Comparison of ENCODE assay signal across 17 cellular contexts in the genomic region with DNA sequence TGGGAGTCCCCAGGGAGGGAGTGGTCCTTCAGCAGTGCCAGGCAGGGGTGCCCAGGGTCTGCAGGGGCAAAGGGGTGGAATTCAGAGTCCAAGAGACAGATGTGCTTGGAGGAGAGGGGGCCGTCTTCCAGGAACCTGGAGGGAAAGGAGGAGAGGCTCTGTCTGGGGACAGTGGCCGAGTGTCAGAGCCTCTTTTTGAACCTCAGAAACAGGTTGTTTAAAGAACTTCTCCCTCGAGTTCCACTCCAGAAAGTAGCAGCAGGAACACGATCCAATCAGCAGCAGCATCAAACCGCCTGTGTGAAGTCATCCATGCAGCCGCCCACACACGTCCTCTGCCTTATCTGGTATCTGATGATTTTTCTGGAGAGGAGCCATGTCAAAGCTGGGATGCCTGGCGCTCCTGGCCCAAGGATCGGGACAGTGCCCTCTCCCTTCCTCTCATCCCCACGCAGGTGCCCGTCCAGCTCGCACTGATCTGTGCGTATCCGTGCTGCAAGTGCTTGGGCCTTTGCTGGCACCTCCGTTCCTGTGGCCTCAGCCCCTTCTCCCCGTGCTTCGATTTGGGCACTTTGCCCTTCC.
DNase-seq lines count a peak whose midpoint lies in the region; ATAC-seq and TF ChIP-seq lines count a peak whose summit lies in the region.
"Had no signal": no experiment of that assay in that cellular context is flagged by ENCODE, and none has a peak within 500 bp of the region (broad histone marks: within the 10 kb centered on the region; RNA-seq: fewer than 3 reads in every experiment).

No MANE protein-coding gene starts in this region.

- TF ChIP-seq CTCF in CD14-positive monocyte (IDR thresholded peaks at IDR 0.05), result no peak
- no peak for TF ChIP-seq CTCF in CD4-positive, alpha-beta T cell (IDR thresholded peaks at IDR 0.05)

- peak; percentile 76 for DNase-seq in DMS 273 (lab: John Stamatoyannopoulos, UW; ENCODE audit: unreplicated experiment)
- no peak for DNase-seq in DMS 273 treated with DMSO at 0.1 percent for 48 hours (lab: John Stamatoyannopoulos, UW)
- DNase-seq in CD14-positive monocyte (ENCODE audit: low spot score), result peak; percentile 42
- peak; percentile 49 for DNase-seq in activated CD8-positive, alpha-beta memory T cell treated with anti-CD3 and anti-CD28 coated beads, Interleukin-2, amount 50 U/mL, for 48 hours
- DNase-seq in kidney tubule cell (ENCODE audit: low spot score), result peak; percentile 27
- DNase-seq in CD4-positive, alpha-beta T cell, result no peak
- DNase-seq in C1 segment of cervical spinal cord (lab: John Stamatoyannopoulos, UW), result no peak
- no peak for DNase-seq in hippocampal formation (lab: John Stamatoyannopoulos, UW)
- DNase-seq: activated B cell treated with CpG ODN at 0.5 μM for 24 hours, cerebellar nuclear complex, MM.1S, NCI-H524, SHP77 treated with DMSO at 0.1 percent for 48 hours, trophoblast cell had no signal

- no peak overlapping the region for H3K4me3 Mint-ChIP-seq in CD14-positive monocyte
- H3K4me3 Mint-ChIP-seq in CD4-positive, alpha-beta T cell, result no peak overlapping the region
- H3K4me3 Mint-ChIP-seq: activated B cell treated with CpG ODN at 0.5 μM for 24 hours had no signal

- peaks cover 5% of the 10 kb centered on the region for H3K4me1 Mint-ChIP-seq in CD14-positive monocyte
- no peaks in the 10 kb centered on the region for H3K4me1 Mint-ChIP-seq in CD4-positive, alpha-beta T cell (ENCODE audit: low read depth)
- H3K4me1 Mint-ChIP-seq: activated B cell treated with CpG ODN at 0.5 μM for 24 hours had no signal

- H3K27me3 Mint-ChIP-seq in CD14-positive monocyte (ENCODE audit: low read depth in 3 of 3), result peaks cover 15 to 28% (median 17%) of the 10 kb centered on the region in 3 donors
- H3K27me3 Mint-ChIP-seq in CD4-positive, alpha-beta T cell, result no peaks in the 10 kb centered on the region

- H3K36me3 Mint-ChIP-seq in CD14-positive monocyte, result no peaks in the 10 kb centered on the region
- no peaks in the 10 kb centered on the region for H3K36me3 Mint-ChIP-seq in CD4-positive, alpha-beta T cell (ENCODE audit: low read depth)
- H3K36me3 Mint-ChIP-seq: activated naive CD4-positive, alpha-beta T cell treated with anti-CD3 and anti-CD28 coated beads, Interleukin-2, amount 50 U/mL, for 72 hours had no signal

- no peak overlapping the region for H3K27ac ChIP-seq in CD4-positive, alpha-beta T cell (ENCODE audit: low read depth, low read length)
- H3K27ac ChIP-seq: 22Rv1, right lobe of liver had no signal

- ATAC-seq in CD4-positive, alpha-beta T cell (ENCODE audit: poor library complexity), result no peak
- ATAC-seq: activated naive CD4-positive, alpha-beta T cell treated with anti-CD3 and anti-CD28 coated beads, Interleukin-2, amount 50 U/mL, for 72 hours had no signal

- no peaks in the 10 kb centered on the region for H3K9me3 ChIP-seq in CD4-positive, alpha-beta T cell (ENCODE audit: control insufficient read depth, low read length)
- H3K9me3 ChIP-seq: right lobe of liver had no signal

- H3K27me3 ChIP-seq in CD4-positive, alpha-beta T cell (ENCODE audit: control insufficient read depth, insufficient read depth, low read length), result no peaks in the 10 kb centered on the region
- H3K27me3 ChIP-seq: right lobe of liver had no signal

- POLR2A ChIA-PET in CD4-positive, alpha-beta T cell (lab: Charles Lee), result no interaction called here

- H3K9me3 Mint-ChIP-seq in CD14-positive monocyte, result peaks cover 0 to 4% (median 0%) of the 10 kb centered on the region in 7 donors
- H3K9me3 Mint-ChIP-seq in CD4-positive, alpha-beta T cell, result no peaks in the 10 kb centered on the region
- H3K9me3 Mint-ChIP-seq: activated B cell treated with CpG ODN at 0.5 μM for 24 hours; activated naive CD4-positive, alpha-beta T cell treated with anti-CD3 and anti-CD28 coated beads, Interleukin-2, amount 50 U/mL, for 72 hours had no signal

- CTCF ChIA-PET in CD4-positive, alpha-beta T cell (lab: Charles Lee), result no interaction called here

- H3K27ac Mint-ChIP-seq in CD14-positive monocyte, result peak overlapping the region in 2 of 7 donors; percentile 7 to 16
- no peak overlapping the region for H3K27ac Mint-ChIP-seq in CD4-positive, alpha-beta T cell
- H3K27ac Mint-ChIP-seq: activated B cell treated with CpG ODN at 0.5 μM for 24 hours; activated naive CD4-positive, alpha-beta T cell treated with anti-CD3 and anti-CD28 coated beads, Interleukin-2, amount 50 U/mL, for 72 hours had no signal

- intact Hi-C loops in CD14-positive monocyte (cut with micrococcal nuclease), result loop anchor here in 1 of 2 donors (10.0 kb wide), 1 partner anchor 175 kb away; no protein-coding TSS in a partner anchor
- intact Hi-C loops in CD4-positive, alpha-beta T cell (cut with DNase I, micrococcal nuclease), result no loop called here

Comparison
In these comparisons a context has a peak if more than half of its experiments do, and no peak if none do; other contexts are left out.
1. DNase-seq: peak in DMS 273 (single experiment), CD14-positive monocyte (single experiment), activated CD8-positive, alpha-beta memory T cell treated with anti-CD3 and anti-CD28 coated beads, Interleukin-2, amount 50 U/mL, for 48 hours (single experiment) and kidney tubule cell (single experiment); none in DMS 273 treated with DMSO at 0.1 percent for 48 hours (single experiment), CD4-positive, alpha-beta T cell (0 of 10), C1 segment of cervical spinal cord (0 of 14) and hippocampal formation (0 of 2).